In genomic region chr7:40836218-40836617, GRCh38 we compare ENCODE assay signal across 21 cellular contexts.
DNase-seq lines count a peak whose midpoint lies in the region; ATAC-seq and TF ChIP-seq lines count a peak whose summit lies in the region.
"Had no signal": no experiment of that assay in that cellular context is flagged by ENCODE, and none has a peak within 500 bp of the region (broad histone marks: within the 10 kb centered on the region; RNA-seq: fewer than 3 reads in every experiment).

No MANE protein-coding gene starts in this region.

- no peak overlapping the region for H4K12ac ChIP-seq in trophoblast cell (ENCODE audit: low read depth, low read length)

- no peak overlapping the region for H2BK5ac ChIP-seq in trophoblast cell (ENCODE audit: low read depth, low read length, poor library complexity)

- H3K9me2 ChIP-seq in OCI-LY7 (ENCODE audit: insufficient read depth, low read length): no peaks in the 10 kb centered on the region

- no peak overlapping the region for H2BK12ac ChIP-seq in trophoblast cell (ENCODE audit: low read length)

- H3K36me3 ChIP-seq in BLaER1: no peaks in the 10 kb centered on the region
- peaks cover 7% of the 10 kb centered on the region; the same call in 1 of the 2 replicates for H3K36me3 ChIP-seq in OCI-LY7 (ENCODE audit: insufficient read depth, low read length)
- no peaks in the 10 kb centered on the region for H3K36me3 ChIP-seq in trophoblast cell (ENCODE audit: control insufficient read depth in 1 of 2, insufficient read depth in 2 of 2, low read length in 2 of 2)
- H3K36me3 ChIP-seq: esophagus muscularis mucosa, heart left ventricle, pancreas, transverse colon had no signal

- H3K27ac ChIP-seq in BLaER1 (0 out of 2 replicates have a peak overlapping the region, but pooled peaks have one; percentile 20), OCI-LY7 (ENCODE audit: low read depth, low read length, poor library complexity, severe bottlenecking) (peak overlapping the region; percentile 70), trophoblast cell (ENCODE audit: low read depth, low read length) (no peak overlapping the region)
- H3K27ac ChIP-seq: A549, esophagus muscularis mucosa, heart left ventricle, pancreas, transverse colon had no signal

- ATAC-seq in HG02981 (IDR thresholded peaks at IDR 0.05; ENCODE audit: unreplicated experiment): peak; percentile 53
- peak; percentile 75 for ATAC-seq in esophagus mucosa
- ATAC-seq in HG02970 (IDR thresholded peaks at IDR 0.05; ENCODE audit: low FRiP score, unreplicated experiment): no peak
- ATAC-seq: A549; activated CD4-positive, alpha-beta T cell treated with anti-CD3 and anti-CD28 coated beads for 36 hours; activated CD8-positive, alpha-beta memory T cell treated with anti-CD3 and anti-CD28 coated beads, Interleukin-2, amount 10 ng/mL, durations not matched to agents 7 days and 5 days; heart left ventricle; naive thymus-derived CD4-positive, alpha-beta T cell; pancreas; sciatic nerve; stimulated activated naive CD8-positive, alpha-beta T cell treated with anti-CD3 and anti-CD28 coated beads, Interleukin-15, Interleukin-2, amounts not matched to agents 100 U/mL and 50 U/mL, for 24 hours had no signal

- H2AFZ ChIP-seq in OCI-LY7 (ENCODE audit: low read length): peak overlapping the region; percentile 81
- no peak overlapping the region for H2AFZ ChIP-seq in trophoblast cell (ENCODE audit: insufficient read depth, low read length, poor library complexity)

- no peak overlapping the region for H3K23ac ChIP-seq in trophoblast cell (ENCODE audit: low read length)

- H3K36me3 Mint-ChIP-seq in activated naive CD8-positive, alpha-beta T cell treated with anti-CD3 and anti-CD28 coated beads for 36 hours: no peaks in the 10 kb centered on the region
- no peaks in the 10 kb centered on the region for H3K36me3 Mint-ChIP-seq in CD14-positive monocyte
- H3K36me3 Mint-ChIP-seq: activated CD8-positive, alpha-beta memory T cell treated with anti-CD3 and anti-CD28 coated beads, Interleukin-2, amount 10 ng/mL, durations not matched to agents 7 days and 5 days had no signal

- no CpG with 5 or more reads among the region's 6 CpGs for WGBS in trophoblast cell (ENCODE audit: extremely low coverage, insufficient coverage, insufficient read length)

- H2AK5ac ChIP-seq in trophoblast cell (ENCODE audit: low read length): no peak overlapping the region

- H3K27ac Mint-ChIP-seq in activated naive CD8-positive, alpha-beta T cell treated with anti-CD3 and anti-CD28 coated beads for 36 hours: no peak overlapping the region
- no peak overlapping the region for H3K27ac Mint-ChIP-seq in CD14-positive monocyte
- H3K27ac Mint-ChIP-seq: activated CD4-positive, alpha-beta T cell treated with anti-CD3 and anti-CD28 coated beads for 36 hours; activated CD8-positive, alpha-beta memory T cell treated with anti-CD3 and anti-CD28 coated beads, Interleukin-2, amount 10 ng/mL, durations not matched to agents 7 days and 5 days; CD4-positive, alpha-beta T cell; naive thymus-derived CD4-positive, alpha-beta T cell had no signal

- DNase-seq in OCI-LY7 (ENCODE audit: low spot score): peak; percentile 78
- DNase-seq in trophoblast cell: no peak
- DNase-seq in activated naive CD8-positive, alpha-beta T cell treated with anti-CD3 and anti-CD28 coated beads for 36 hours: no peak
- no peak for DNase-seq in CD14-positive monocyte (ENCODE audit: low spot score)
- DNase-seq: activated CD4-positive, alpha-beta T cell treated with anti-CD3 and anti-CD28 coated beads for 36 hours; activated CD8-positive, alpha-beta memory T cell treated with anti-CD3 and anti-CD28 coated beads, Interleukin-2, amount 10 ng/mL, durations not matched to agents 7 days and 5 days; CD4-positive, alpha-beta T cell; heart left ventricle; naive thymus-derived CD4-positive, alpha-beta T cell; NCI-H1930; pancreas; stimulated activated naive CD8-positive, alpha-beta T cell treated with anti-CD3 and anti-CD28 coated beads, Interleukin-15, Interleukin-2, amounts not matched to agents 100 U/mL and 50 U/mL, for 24 hours; transverse colon had no signal

- peak overlapping the region; percentile 67 for H3K4me2 ChIP-seq in BLaER1
- peak overlapping the region; percentile 53 for H3K4me2 ChIP-seq in OCI-LY7 (ENCODE audit: low read length)
- H3K4me2 ChIP-seq in trophoblast cell (ENCODE audit: low read length): no peak overlapping the region
- H3K4me2 ChIP-seq: A549 had no signal

- intact Hi-C loops in OCI-LY7 (cut with micrococcal nuclease; ENCODE audit: unreplicated experiment): loop anchor here (2.0 kb wide), 1 partner anchor 25 kb away; no protein-coding TSS in a partner anchor
- intact Hi-C loops in CD14-positive monocyte (cut with micrococcal nuclease): no loop called here

- no peak overlapping the region for H2BK120ac ChIP-seq in trophoblast cell (ENCODE audit: insufficient read depth, low read length, poor library complexity)

- POLR2A ChIA-PET in OCI-LY7 (lab: Charles Lee): interaction anchor here (0.6 to 2.6 kb wide), 10 partner anchors 10 to 861 kb away, joined by 3 to 11 read pairs (median 4); no protein-coding TSS in a partner anchor

- H3K27me3 Mint-ChIP-seq in activated naive CD8-positive, alpha-beta T cell treated with anti-CD3 and anti-CD28 coated beads for 36 hours: no peaks in the 10 kb centered on the region
- H3K27me3 Mint-ChIP-seq in CD14-positive monocyte (ENCODE audit: low read depth in 3 of 3): no peaks in the 10 kb centered on the region
- H3K27me3 Mint-ChIP-seq: activated CD4-positive, alpha-beta T cell treated with anti-CD3 and anti-CD28 coated beads for 36 hours; activated CD8-positive, alpha-beta memory T cell treated with anti-CD3 and anti-CD28 coated beads, Interleukin-2, amount 10 ng/mL, durations not matched to agents 7 days and 5 days; CD4-positive, alpha-beta T cell; naive thymus-derived CD4-positive, alpha-beta T cell had no signal

- no TSS peak for BruUV-seq in OCI-LY7 (replicated peaks; lab: Mats Ljungman, UMichigan)

- H3K4me1 ChIP-seq in BLaER1 (peaks cover 13% of the 10 kb centered on the region), OCI-LY7 (ENCODE audit: insufficient read depth, low read length, poor library complexity, severe bottlenecking) (peaks cover 59% of the 10 kb centered on the region), trophoblast cell (ENCODE audit: control insufficient read depth in 1 of 2, insufficient read depth in 2 of 2, low read length in 2 of 2) (peaks cover 5 to 8% of the 10 kb centered on the region in 2 experiments)
- H3K4me1 ChIP-seq: A549, heart left ventricle, pancreas, transverse colon had no signal

- no peak overlapping the region for H4K91ac ChIP-seq in trophoblast cell (ENCODE audit: low read depth, low read length)

- H3K27me3 ChIP-seq in BLaER1 (no peaks in the 10 kb centered on the region), trophoblast cell (ENCODE audit: insufficient read depth, low read length) (no peaks in the 10 kb centered on the region)
- H3K27me3 ChIP-seq: esophagus muscularis mucosa, heart left ventricle, pancreas, transverse colon had no signal

- no peak overlapping the region for H4K8ac ChIP-seq in trophoblast cell (ENCODE audit: low read depth, low read length)

- H3K79me2 ChIP-seq in OCI-LY7 (ENCODE audit: insufficient read depth, low read depth, low read length): no peaks in the 10 kb centered on the region
- no peaks in the 10 kb centered on the region for H3K79me2 ChIP-seq in trophoblast cell (ENCODE audit: control insufficient read depth, insufficient read depth, low read length, poor library complexity)

- H3K14ac ChIP-seq in trophoblast cell (ENCODE audit: low read length): no peak overlapping the region

- TF ChIP-seq CTCF in OCI-LY7 (conservative IDR thresholded peaks at IDR 0.05; ENCODE audit: low read length) (no peak), CD14-positive monocyte (IDR thresholded peaks at IDR 0.05) (no peak)

- no peaks in the 10 kb centered on the region for H3K4me1 Mint-ChIP-seq in activated naive CD8-positive, alpha-beta T cell treated with anti-CD3 and anti-CD28 coated beads for 36 hours
- no peaks in the 10 kb centered on the region for H3K4me1 Mint-ChIP-seq in CD14-positive monocyte
- H3K4me1 Mint-ChIP-seq: activated CD4-positive, alpha-beta T cell treated with anti-CD3 and anti-CD28 coated beads for 36 hours; activated CD8-positive, alpha-beta memory T cell treated with anti-CD3 and anti-CD28 coated beads, Interleukin-2, amount 10 ng/mL, durations not matched to agents 7 days and 5 days; naive thymus-derived CD4-positive, alpha-beta T cell had no signal

- H3K79me1 ChIP-seq in trophoblast cell (ENCODE audit: low read length): peaks cover 7% of the 10 kb centered on the region

- no peak overlapping the region for H3K18ac ChIP-seq in trophoblast cell (ENCODE audit: low read length)

- H3K4ac ChIP-seq in trophoblast cell (ENCODE audit: low read depth, low read length): no peak overlapping the region

- H3K4me3 ChIP-seq in BLaER1 (no peak overlapping the region), OCI-LY7 (ENCODE audit: low read depth, low read length, poor library complexity, severe bottlenecking) (peak overlapping the region; percentile 25), trophoblast cell (ENCODE audit: low read depth, low read length) (no peak overlapping the region)
- H3K4me3 ChIP-seq: A549, esophagus muscularis mucosa, heart left ventricle, lung, pancreas, transverse colon had no signal

- peaks cover 5% of the 10 kb centered on the region for H3K9me3 Mint-ChIP-seq in activated naive CD8-positive, alpha-beta T cell treated with anti-CD3 and anti-CD28 coated beads for 36 hours
- peaks cover 0 to 6% (median 3%) of the 10 kb centered on the region in 7 donors for H3K9me3 Mint-ChIP-seq in CD14-positive monocyte

- H4K20me1 ChIP-seq in BLaER1 (no peaks in the 10 kb centered on the region), OCI-LY7 (ENCODE audit: insufficient read depth, low read length) (no peaks in the 10 kb centered on the region)

- no peak overlapping the region for H3K4me3 Mint-ChIP-seq in activated naive CD8-positive, alpha-beta T cell treated with anti-CD3 and anti-CD28 coated beads for 36 hours
- H3K4me3 Mint-ChIP-seq in CD14-positive monocyte: no peak overlapping the region
- H3K4me3 Mint-ChIP-seq: activated CD4-positive, alpha-beta T cell treated with anti-CD3 and anti-CD28 coated beads for 36 hours; activated CD8-positive, alpha-beta memory T cell treated with anti-CD3 and anti-CD28 coated beads, Interleukin-2, amount 10 ng/mL, durations not matched to agents 7 days and 5 days; CD4-positive, alpha-beta T cell; naive thymus-derived CD4-positive, alpha-beta T cell had no signal

- CTCF ChIA-PET in OCI-LY7 (lab: Charles Lee; ENCODE audit: unreplicated experiment): no interaction called here

- H3K9ac ChIP-seq in BLaER1 (no peak overlapping the region), trophoblast cell (ENCODE audit: low read length) (no peak overlapping the region)

- peaks cover 12% of the 10 kb centered on the region; the same call in 1 of the 2 replicates for H3K9me3 ChIP-seq in BLaER1
- peaks cover 14% of the 10 kb centered on the region; the same call in 1 of the 2 replicates for H3K9me3 ChIP-seq in OCI-LY7 (ENCODE audit: low read length)
- H3K9me3 ChIP-seq in trophoblast cell (ENCODE audit: insufficient read depth, low read depth, low read length): no peaks in the 10 kb centered on the region
